ENCODE assay signal across 8 cellular contexts in genomic region chr3:13045904-13046568, GRCh38. TPM values are rescaled to one million over a fixed set of nuclear protein-coding genes. Genes with fewer than 3 reads are reported as not detected.
DNase-seq lines count a peak whose midpoint lies in the region; ATAC-seq and TF ChIP-seq lines count a peak whose summit lies in the region.

No MANE protein-coding gene starts in this region.

- ATAC-seq in activated CD4-positive, alpha-beta T cell treated with anti-CD3 and anti-CD28 coated beads for 36 hours: peak; percentile 80
- ATAC-seq in GM21723 (IDR thresholded peaks at IDR 0.05; ENCODE audit: unreplicated experiment) (peak; percentile 85), esophagus mucosa (peak; percentile 29), foreskin keratinocyte (no peak)

- no peak overlapping the region for H3K27ac Mint-ChIP-seq in activated CD4-positive, alpha-beta T cell treated with anti-CD3 and anti-CD28 coated beads for 36 hours

- no peaks in the 10 kb centered on the region for H3F3A ChIP-seq in Loucy (ENCODE audit: low read depth)

- CTCF ChIA-PET in activated CD4-positive, alpha-beta T cell treated with anti-CD3 and anti-CD28 coated beads for 36 hours (lab: Charles Lee): interaction anchor here (1.4 kb wide), 1 partner anchor 19 kb away, joined by 6 read pairs; no protein-coding TSS in a partner anchor

- H3K4me2 ChIP-seq in Loucy (ENCODE audit: low read depth, low read length, poor library complexity, severe bottlenecking): peak overlapping the region; percentile 11

- no peak overlapping the region for H3K4me3 Mint-ChIP-seq in activated CD4-positive, alpha-beta T cell treated with anti-CD3 and anti-CD28 coated beads for 36 hours

- no peak overlapping the region for H3K4me3 ChIP-seq in Loucy (ENCODE audit: low read length, poor library complexity, severe bottlenecking)

- no peaks in the 10 kb centered on the region for H3K36me3 ChIP-seq in Loucy (ENCODE audit: insufficient read depth, low read length)

- H4K20me1 ChIP-seq in Loucy (ENCODE audit: insufficient read depth, low read length, poor library complexity, severe bottlenecking): no peaks in the 10 kb centered on the region

- H3K79me2 ChIP-seq in Loucy (ENCODE audit: insufficient read depth, low read length): peaks cover 25% of the 10 kb centered on the region; the same call in 1 of the 2 replicates

- TF ChIP-seq CTCF in Loucy (conservative IDR thresholded peaks at IDR 0.05; ENCODE audit: low read length) (no peak), foreskin keratinocyte (conservative IDR thresholded peaks at IDR 0.05) (no peak)

- POLR2A ChIA-PET in activated CD4-positive, alpha-beta T cell treated with anti-CD3 and anti-CD28 coated beads for 36 hours (lab: Charles Lee): no interaction called here

- no peak overlapping the region for H2AFZ ChIP-seq in Loucy (ENCODE audit: low read length)

- intact Hi-C loops in activated CD4-positive, alpha-beta T cell treated with anti-CD3 and anti-CD28 coated beads for 36 hours (cut with DNase I, micrococcal nuclease): no loop called here

- H3K27ac ChIP-seq in foreskin keratinocyte: no peak overlapping the region

- peak overlapping the region; percentile 46 for H3K9ac ChIP-seq in Loucy (ENCODE audit: low read depth, low read length, poor library complexity, severe bottlenecking)

- no peaks in the 10 kb centered on the region for H3K9me3 Mint-ChIP-seq in activated CD4-positive, alpha-beta T cell treated with anti-CD3 and anti-CD28 coated beads for 36 hours (ENCODE audit: low read depth)

- no peaks in the 10 kb centered on the region for H3K9me3 ChIP-seq in Loucy (ENCODE audit: insufficient read depth, low read depth, low read length)

- no peaks in the 10 kb centered on the region for H3K27me3 Mint-ChIP-seq in activated CD4-positive, alpha-beta T cell treated with anti-CD3 and anti-CD28 coated beads for 36 hours

- peak; percentile 49 for DNase-seq in activated CD4-positive, alpha-beta T cell treated with anti-CD3 and anti-CD28 coated beads for 36 hours
- DNase-seq in activated CD4-positive, alpha-beta T cell treated with anti-CD3 and anti-CD28 coated beads for 1 hour: no peak
- DNase-seq in A172 (ENCODE audit: low spot score): no peak
- no peak for DNase-seq in foreskin keratinocyte
- DNase-seq in HK-2 (ENCODE audit: unreplicated experiment): no peak

- H3K4me1 ChIP-seq in Loucy (ENCODE audit: insufficient read depth, low read length, poor library complexity, severe bottlenecking) (peaks cover 51% of the 10 kb centered on the region), foreskin keratinocyte (no peaks in the 10 kb centered on the region)

- peaks cover 12% of the 10 kb centered on the region for H3K4me1 Mint-ChIP-seq in activated CD4-positive, alpha-beta T cell treated with anti-CD3 and anti-CD28 coated beads for 36 hours

- no peaks in the 10 kb centered on the region for H3K27me3 ChIP-seq in Loucy (ENCODE audit: insufficient read depth, low read length, poor library complexity, severe bottlenecking)
- peaks cover 3% of the 10 kb centered on the region for H3K27me3 ChIP-seq in foreskin keratinocyte

- H3K36me3 Mint-ChIP-seq in activated CD4-positive, alpha-beta T cell treated with anti-CD3 and anti-CD28 coated beads for 36 hours (ENCODE audit: low read depth): no peaks in the 10 kb centered on the region

- H3K9me2 ChIP-seq in Loucy (replicated peaks; ENCODE audit: low read depth, low read length): no peaks in the 10 kb centered on the region

RNA-seq across cellular contexts. Expression of gene IQSEC1, which starts 27.2 kb away (rescaled TPM):
- total RNA-seq in activated CD4-positive, alpha-beta T cell treated with anti-CD3 and anti-CD28 coated beads for 36 hours: 10 to 100 TPM; 36.8 to 40.4 TPM
- total RNA-seq in esophagus mucosa: 9.4 TPM
- 22.5 and 25.8 TPM in 2 replicates for total RNA-seq in A172 (2014; rRNA removed; shearing (Covaris generic))
- 7.9 and 9.3 TPM in 2 replicates for total RNA-seq in foreskin keratinocyte
- 2.9 TPM in 2 replicates for polyA plus RNA-seq in foreskin keratinocyte
